Comparison of ENCODE assay signal across 11 cellular contexts in genomic region chr11:67418476-67419281, GRCh38. TPM values are rescaled to one million over a fixed set of nuclear protein-coding genes. Genes with fewer than 3 reads are reported as not detected.
A peak's percentile ranks its signal among the peaks of the same experiment; 100 is the strongest.
DNase-seq lines count a peak whose midpoint lies in the region; ATAC-seq and TF ChIP-seq lines count a peak whose summit lies in the region.
"Had no signal": no experiment of that assay in that cellular context is flagged by ENCODE, and none has a peak within 500 bp of the region (broad histone marks: within the 10 kb centered on the region; RNA-seq: fewer than 3 reads in every experiment).

No MANE protein-coding gene starts in this region.

- H3K9ac ChIP-seq in SU-DHL-6 (ENCODE audit: low read length) = peak overlapping the region; percentile 21; the same call in 1 of the 2 replicates

- H3K9me3 ChIP-seq in SU-DHL-6 (ENCODE audit: insufficient read depth, low read length) (no peaks in the 10 kb centered on the region), heart left ventricle (no peaks in the 10 kb centered on the region), suprapubic skin (no peaks in the 10 kb centered on the region)

- H3K4me1 ChIP-seq in heart left ventricle = peaks cover 3 to 67% (median 43%) of the 10 kb centered on the region in 12 donors
- H3K4me1 ChIP-seq in suprapubic skin = peaks cover 70% of the 10 kb centered on the region

- H3K9me2 ChIP-seq in SU-DHL-6 (replicated peaks; ENCODE audit: insufficient read depth, low read length) = no peaks in the 10 kb centered on the region

- intact Hi-C loops in heart left ventricle (cut with DNase I) = no loop called here

- TF ChIP-seq EP300 in suprapubic skin (IDR thresholded peaks at IDR 0.05) = no peak

- no peaks in the 10 kb centered on the region for H3F3A ChIP-seq in SU-DHL-6 (ENCODE audit: insufficient read depth)

- no peaks in the 10 kb centered on the region for H3K27me3 ChIP-seq in SU-DHL-6 (ENCODE audit: low read length)
- H3K27me3 ChIP-seq in heart left ventricle = peaks cover 0 to 20% (median 0%) of the 10 kb centered on the region in 9 donors
- H3K27me3 ChIP-seq in suprapubic skin = peaks cover 5% of the 10 kb centered on the region

- ATAC-seq in heart left ventricle (peak; percentile 7 to 72 (median 18)), HG02642 (IDR thresholded peaks at IDR 0.05; ENCODE audit: poor library complexity, unreplicated experiment) (no peak), GM21515 (IDR thresholded peaks at IDR 0.05; ENCODE audit: unreplicated experiment) (no peak)
- ATAC-seq: PC-3 had no signal

- peak overlapping the region; percentile 32 for H3K27ac ChIP-seq in SU-DHL-6 (ENCODE audit: low read depth, low read length)
- peak overlapping the region; percentile 28 to 96 (median 87) for H3K27ac ChIP-seq in heart left ventricle
- H3K27ac ChIP-seq in suprapubic skin = peak overlapping the region; percentile 38
- H3K27ac ChIP-seq: epithelial cell of prostate had no signal

- H3K36me3 ChIP-seq in SU-DHL-6 (ENCODE audit: low read length) (no peaks in the 10 kb centered on the region), heart left ventricle (no peaks in the 10 kb centered on the region), suprapubic skin (no peaks in the 10 kb centered on the region)

- TF ChIP-seq POLR2A in heart left ventricle (IDR thresholded peaks at IDR 0.05) (no peak), suprapubic skin (IDR thresholded peaks at IDR 0.05) (no peak)

- peak overlapping the region; percentile 32 for H3K4me2 ChIP-seq in SU-DHL-6 (ENCODE audit: low read depth, low read length, poor library complexity, severe bottlenecking)

- no peak for TF ChIP-seq CTCF in SU-DHL-6 (IDR thresholded peaks at IDR 0.05; ENCODE audit: insufficient read depth, low read length, poor library complexity, severe bottlenecking)
- TF ChIP-seq CTCF in heart left ventricle (IDR thresholded peaks at IDR 0.05) = no peak
- no peak for TF ChIP-seq CTCF in suprapubic skin (IDR thresholded peaks at IDR 0.05)

- DNase-seq in activated effector memory CD4-positive, alpha-beta T cell treated with anti-CD3 and anti-CD28 coated beads, Interleukin-2, amount 50 U/mL, for 16 hours = peak; percentile 77
- DNase-seq in activated effector memory CD4-positive, alpha-beta T cell treated with Interleukin-2 at 50 U/mL for 16 hours = no peak
- DNase-seq in heart left ventricle (peak in 4 of 5 donors; percentile 58 to 80 (median 65)), suprapubic skin (ENCODE audit: low spot score in 2 of 2) (no peak), SIG-M5 treated with dmso at 0.1 percent for 504 hours (lab: John Stamatoyannopoulos, UW; ENCODE audit: unreplicated experiment) (no peak)
- DNase-seq: midbrain, PC-3 had no signal

- no peaks in the 10 kb centered on the region for H4K20me1 ChIP-seq in SU-DHL-6 (ENCODE audit: low read depth, low read length)

- no peaks in the 10 kb centered on the region for H3K79me2 ChIP-seq in SU-DHL-6 (ENCODE audit: insufficient read depth, low read length)

- 41 to 62% (median 45%) methylated on average over 17 to 26 of the region's 26 CpGs for WGBS in heart left ventricle, 4 donors
- 27% methylated on average over 20 of the region's 26 CpGs for WGBS in suprapubic skin

- H3K4me3 ChIP-seq in SU-DHL-6 (ENCODE audit: insufficient read depth, low read length, poor library complexity, severe bottlenecking) = no peak overlapping the region
- peak overlapping the region in 5 of 12 donors; percentile 5 to 25 (median 22) for H3K4me3 ChIP-seq in heart left ventricle
- no peak overlapping the region for H3K4me3 ChIP-seq in suprapubic skin

- H2AFZ ChIP-seq in SU-DHL-6 (ENCODE audit: low read depth, low read length, severe bottlenecking) = no peak overlapping the region

RNA-seq across cellular contexts. Expression of gene CARNS1, which starts 3.2 kb away (rescaled TPM):
- 10 to 100 TPM in 5 of 9 donors, 1 to 10 TPM in 4; 3.5 to 33.6 (median 11.8) TPM for total RNA-seq in heart left ventricle
- polyA plus RNA-seq in heart left ventricle = 1 to 10 TPM in 1 of 2 donors, under 1 TPM in 1; 0.89 to 6.2 TPM
- under 1 TPM; 0.21 to 0.94 (median 0.74) TPM for total RNA-seq in suprapubic skin

RNA-seq across cellular contexts. Expression of gene RPS6KB2, which starts 9.6 kb away (rescaled TPM):
- total RNA-seq in heart left ventricle (10 to 100 TPM; 19.3 to 32.8 (median 25.2) TPM), suprapubic skin (100 to 1,000 TPM; 147 to 193 (median 158) TPM)
- polyA plus RNA-seq in heart left ventricle = 10 to 100 TPM; 33.3 to 36.0 TPM

RNA-seq across cellular contexts. Expression of gene TBC1D10C, which starts 14.8 kb away (rescaled TPM):
- total RNA-seq in heart left ventricle (10 to 100 TPM in 1 of 9 donors, 1 to 10 TPM in 4, under 1 TPM in 4; 0.14 to 14.2 (median 1.6) TPM), suprapubic skin (under 1 TPM; 0.26 to 0.64 (median 0.52) TPM)
- under 1 TPM; 0.61 to 0.88 TPM for polyA plus RNA-seq in heart left ventricle
- total RNA-seq: PC-3 had no signal

RNA-seq across cellular contexts. Expression of gene PPP1CA, which starts 17.0 kb away (rescaled TPM):
- total RNA-seq in heart left ventricle (100 to 1,000 TPM in 7 of 9 donors, 10 to 100 TPM in 2; 90.3 to 151 (median 105) TPM), suprapubic skin (100 to 1,000 TPM in 3 of 4 donors, 10 to 100 TPM in 1; 75.6 to 158 (median 121) TPM)
- polyA plus RNA-seq in heart left ventricle = 100 to 1,000 TPM in 1 of 2 donors, 10 to 100 TPM in 1; 94.4 to 207 TPM

RNA-seq across cellular contexts. Expression of gene PTPRCAP, which starts 18.8 kb away (rescaled TPM):
- total RNA-seq in heart left ventricle (10 to 100 TPM in 1 of 9 donors, 1 to 10 TPM in 4, under 1 TPM in 4; 0.50 to 11.0 (median 1.3) TPM), suprapubic skin (1 to 10 TPM in 2 of 4 donors, under 1 TPM in 2; 0.59 to 4.3 (median 2.0) TPM)
- 1 to 10 TPM; 1.1 to 1.4 TPM for polyA plus RNA-seq in heart left ventricle

Comparison
In these comparisons a context has a peak if more than half of its experiments do, and no peak if none do; other contexts are left out.
1. DNase-seq: peak in activated effector memory CD4-positive, alpha-beta T cell treated with anti-CD3 and anti-CD28 coated beads, Interleukin-2, amount 50 U/mL, for 16 hours (single experiment) and heart left ventricle (4 of 5); none in activated effector memory CD4-positive, alpha-beta T cell treated with Interleukin-2 at 50 U/mL for 16 hours (single experiment), suprapubic skin (0 of 2) and SIG-M5 treated with dmso at 0.1 percent for 504 hours (single experiment).
2. H3K27ac ChIP-seq: peak in every context shown above with its lines; median percentile 87 in heart left ventricle; 38 in suprapubic skin; 32 in SU-DHL-6.
3. ATAC-seq: peak in heart left ventricle (4 of 4); none in HG02642 (single experiment) and GM21515 (single experiment).
4. RNA of gene RPS6KB2, which starts 9.6 kb away (total RNA-seq): 147 to 193 TPM in suprapubic skin; 19.3 to 32.8 TPM in heart left ventricle; every median in the first group is over 4 times any median in the second.